Comparison of ENCODE assay signal across 8 cellular contexts in the genomic region with DNA sequence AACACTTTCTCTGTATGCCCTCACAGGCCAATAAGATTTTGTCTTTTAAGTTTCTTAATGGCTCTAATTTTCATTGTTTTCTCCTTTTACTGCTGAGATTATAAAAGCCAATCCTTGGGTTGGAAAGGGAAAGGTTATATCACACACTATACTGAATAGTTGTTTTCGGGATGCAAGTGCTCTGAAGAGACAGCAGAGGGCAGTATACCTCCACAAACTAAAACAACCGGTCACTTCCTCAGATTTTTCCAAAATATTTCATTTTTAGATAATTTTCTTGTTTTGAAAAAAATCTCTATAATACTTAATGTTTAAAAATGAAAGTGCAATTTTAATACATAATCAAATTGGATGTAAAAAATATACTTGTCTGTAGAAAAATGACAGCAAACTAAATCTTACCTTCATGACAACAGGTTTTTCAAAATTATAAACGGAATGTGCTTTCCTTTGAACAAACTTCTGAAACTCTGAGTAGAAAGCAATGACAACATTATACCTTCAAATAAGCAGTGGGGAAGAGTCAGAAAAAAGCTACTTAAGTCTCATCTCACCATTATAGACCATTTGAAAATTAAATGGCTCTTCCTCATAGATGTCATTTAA.
DNase-seq lines count a peak whose midpoint lies in the region; ATAC-seq and TF ChIP-seq lines count a peak whose summit lies in the region.

No MANE protein-coding gene starts in this region.

- ATAC-seq in foreskin keratinocyte (peak; percentile 58), HG03280 (IDR thresholded peaks at IDR 0.05; ENCODE audit: unreplicated experiment) (no peak)

- in situ Hi-C loops in ACHN (cut with HindIII; ENCODE audit: low pct_ligation_motif_present, low pct_unique_long_range_greater_than_20kb, low sequenced_read_pairs), result no loop called here

- TF ChIP-seq CTCF in GM12872 (IDR thresholded peaks at IDR 0.05; ENCODE audit: insufficient read depth, low read depth, low read length), result peak; percentile 74
- TF ChIP-seq CTCF in HL-60 (IDR thresholded peaks at IDR 0.05; ENCODE audit: insufficient read depth, low read length), result peak; percentile 64
- peak; percentile 87 for TF ChIP-seq CTCF in foreskin keratinocyte (conservative IDR thresholded peaks at IDR 0.05)

- no peaks in the 10 kb centered on the region for H3K4me1 ChIP-seq in foreskin keratinocyte

- peak; percentile 51 for DNase-seq in ACHN
- peak in 1 of 2 experiments; percentile 5 for DNase-seq in HL-60 (ENCODE audit: low read depth in 1 of 2, low spot score in 1 of 2)
- DNase-seq in SKM-1 treated with dmso at 0.1 percent for 144 hours (lab: John Stamatoyannopoulos, UW; ENCODE audit: unreplicated experiment), result peak; percentile 20
- peak in 1 of 2 donors; percentile 13 for DNase-seq in foreskin keratinocyte
- DNase-seq in putamen (ENCODE audit: low spot score), result peak; percentile 15
- no peak for DNase-seq in UCSD-AML1 (lab: John Stamatoyannopoulos, UW; ENCODE audit: unreplicated experiment)

- no peak overlapping the region for H3K4me3 ChIP-seq in HL-60 (replicated peaks; ENCODE audit: insufficient read depth, low read length)

- H3K27me3 ChIP-seq in HL-60 (ENCODE audit: insufficient read depth, poor library complexity, severe bottlenecking), result no peaks in the 10 kb centered on the region
- no peaks in the 10 kb centered on the region for H3K27me3 ChIP-seq in foreskin keratinocyte

- no peak overlapping the region for H3K27ac ChIP-seq in HL-60 (replicated peaks)
- H3K27ac ChIP-seq in foreskin keratinocyte, result no peak overlapping the region
